10 cellular contexts compared by ENCODE assay signal in genomic region chr7:90111-91063, GRCh38.
DNase-seq lines count a peak whose midpoint lies in the region; ATAC-seq and TF ChIP-seq lines count a peak whose summit lies in the region.
"Had no signal": no experiment of that assay in that cellular context is flagged by ENCODE, and none has a peak within 500 bp of the region (broad histone marks: within the 10 kb centered on the region; RNA-seq: fewer than 3 reads in every experiment).

No MANE protein-coding gene starts in this region.

- H3K27me3 Mint-ChIP-seq in endothelial cell (ENCODE audit: unreplicated experiment) = peaks cover 13% of the 10 kb centered on the region

- H3K27me3 ChIP-seq in BLaER1 (no peaks in the 10 kb centered on the region), neutrophil (no peaks in the 10 kb centered on the region)

- TF ChIP-seq CTCF in NB4 (IDR thresholded peaks at IDR 0.05; ENCODE audit: low read depth, low read length) (no peak), endothelial cell (IDR thresholded peaks at IDR 0.05; ENCODE audit: unreplicated experiment) (no peak), neutrophil (IDR thresholded peaks at IDR 0.05) (no peak)

- H3K4me3 Mint-ChIP-seq in endothelial cell (ENCODE audit: unreplicated experiment) = peak overlapping the region; percentile 48

- H3K27ac ChIP-seq in BLaER1 (peak overlapping the region; percentile 91), neutrophil (peak overlapping the region; percentile 9)
- H3K27ac ChIP-seq: KMS-11 had no signal

- H3K4me1 ChIP-seq in BLaER1 (peaks cover 91% of the 10 kb centered on the region), neutrophil (ENCODE audit: control insufficient read depth in 1 of 2, insufficient read depth in 1 of 2, low read depth in 1 of 2, low read length in 1 of 2) (peaks cover 4 to 9% of the 10 kb centered on the region in 2 experiments)

- H3K9me3 ChIP-seq in BLaER1 (no peaks in the 10 kb centered on the region), neutrophil (no peaks in the 10 kb centered on the region)

- H3K4me2 ChIP-seq in BLaER1 = peak overlapping the region; percentile 96
- H3K4me2 ChIP-seq: KMS-11 had no signal

- H3K4me3 ChIP-seq in BLaER1 (no peak overlapping the region), NB4 (ENCODE audit: low read depth, low read length) (no peak overlapping the region), neutrophil (ENCODE audit: low read depth in 1 of 2, low read length in 1 of 2) (no peak overlapping the region)

- no peak for TF ChIP-seq POLR2A in NB4 (IDR thresholded peaks at IDR 0.05; ENCODE audit: extremely low read depth, insufficient read length)

- H4K20me1 ChIP-seq in BLaER1 = no peaks in the 10 kb centered on the region

- H3K9ac ChIP-seq in BLaER1 = peak overlapping the region; percentile 65; the same call in 1 of the 2 replicates
- H3K9ac ChIP-seq: KMS-11 had no signal

- no peak for ATAC-seq in HG03520 (IDR thresholded peaks at IDR 0.05; ENCODE audit: unreplicated experiment)
- no peak for ATAC-seq in HG02678 (IDR thresholded peaks at IDR 0.05; ENCODE audit: unreplicated experiment)
- no peak for ATAC-seq in HG03378 (IDR thresholded peaks at IDR 0.05; ENCODE audit: unreplicated experiment)

- H3K36me3 ChIP-seq in BLaER1 (no peaks in the 10 kb centered on the region), neutrophil (no peaks in the 10 kb centered on the region)

- H3K27ac Mint-ChIP-seq in endothelial cell (ENCODE audit: unreplicated experiment) = peak overlapping the region; percentile 2

- no peaks in the 10 kb centered on the region for H3K9me3 Mint-ChIP-seq in endothelial cell (ENCODE audit: unreplicated experiment)

- H3K4me1 Mint-ChIP-seq in endothelial cell (ENCODE audit: unreplicated experiment) = peaks cover 21% of the 10 kb centered on the region

- DNase-seq in NB4 (ENCODE audit: low read depth) (peak; percentile 39), endothelial cell (ENCODE audit: low spot score) (no peak), cerebellar nuclear complex (lab: John Stamatoyannopoulos, UW) (no peak)
- DNase-seq: activated effector memory CD4-positive, alpha-beta T cell treated with Interleukin-2 at 50 U/mL for 16 hours had no signal

- H3K36me3 Mint-ChIP-seq in endothelial cell (ENCODE audit: low read depth, unreplicated experiment) = peaks cover 4% of the 10 kb centered on the region
